25 cellular contexts compared by ENCODE assay signal in genomic region chr4:45455217-45455616, GRCh38.
"Had no signal": no experiment of that assay in that cellular context is flagged by ENCODE, and none has a peak within 500 bp of the region (broad histone marks: within the 10 kb centered on the region; RNA-seq: fewer than 3 reads in every experiment).

No MANE protein-coding gene starts in this region.

- DNase-seq: colonic mucosa; cortex of kidney; dermis blood vessel endothelial cell; dorsolateral prefrontal cortex; effector CD4-positive, alpha-beta T cell; effector CD8-positive, alpha-beta T cell; effector memory CD4-positive, alpha-beta T cell; effector memory CD8-positive, alpha-beta T cell; endodermal cell; erythroblast; esophagus squamous epithelium; foreskin fibroblast; foreskin keratinocyte; foreskin melanocyte; gastrocnemius medialis; glutamatergic neuron; head of caudate nucleus; heart left ventricle; heart right ventricle had no signal

- H3K9me3 ChIP-seq: colonic mucosa, gastrocnemius medialis had no signal

- ATAC-seq: effector memory CD8-positive, alpha-beta T cell; esophagus mucosa; foreskin keratinocyte; gastrocnemius medialis; gastroesophageal sphincter; heart left ventricle; heart right ventricle had no signal

- H3K27ac ChIP-seq: colonic mucosa, coronary artery, dorsolateral prefrontal cortex, epithelial cell of prostate, esophagus muscularis mucosa, esophagus squamous epithelium, foreskin keratinocyte, gastrocnemius medialis, gastroesophageal sphincter, heart left ventricle, heart right ventricle had no signal

- H3K27ac Mint-ChIP-seq: dendritic cell treated with granulocyte-macrophage colony-stimulating factor and Interleukin-4, amounts not matched to agents 40 ng/mL and 50 ng/mL, for 4 days; effector memory CD8-positive, alpha-beta T cell; endodermal cell had no signal

- H3K4me3 ChIP-seq: colonic mucosa, coronary artery, dorsolateral prefrontal cortex, esophagus muscularis mucosa, esophagus squamous epithelium, gastrocnemius medialis, gastroesophageal sphincter, heart left ventricle, heart right ventricle had no signal

- H3K4me3 Mint-ChIP-seq: dendritic cell treated with granulocyte-macrophage colony-stimulating factor and Interleukin-4, amounts not matched to agents 40 ng/mL and 50 ng/mL, for 4 days; effector memory CD8-positive, alpha-beta T cell; endodermal cell had no signal

- H3K27me3 Mint-ChIP-seq: dendritic cell treated with granulocyte-macrophage colony-stimulating factor and Interleukin-4, amounts not matched to agents 40 ng/mL and 50 ng/mL, for 4 days; effector memory CD8-positive, alpha-beta T cell had no signal

- H3K4me1 ChIP-seq: colonic mucosa, esophagus muscularis mucosa, esophagus squamous epithelium, foreskin keratinocyte, gastrocnemius medialis, gastroesophageal sphincter, heart left ventricle, heart right ventricle had no signal

- H3K4me1 Mint-ChIP-seq: endodermal cell had no signal

- H3K27me3 ChIP-seq: colonic mucosa, dorsolateral prefrontal cortex, esophagus muscularis mucosa, esophagus squamous epithelium, foreskin keratinocyte, gastrocnemius medialis, gastroesophageal sphincter, heart left ventricle, heart right ventricle had no signal

- H3K36me3 ChIP-seq: colonic mucosa, esophagus muscularis mucosa, esophagus squamous epithelium, gastrocnemius medialis, gastroesophageal sphincter, heart left ventricle, heart right ventricle had no signal
